Comparison of ENCODE assay signal across 1 cellular context in genomic region chr17:40191237-40192208, GRCh38.
TF ChIP-seq lines count a peak whose summit lies in the region.

No MANE protein-coding gene starts in this region.

TF ChIP-seq in HepG2, 621 proteins besides CTCF, POLR2A, EP300 and RAD21 (continued from another document and continues in another):
- TF ChIP-seq, protein P1, sequence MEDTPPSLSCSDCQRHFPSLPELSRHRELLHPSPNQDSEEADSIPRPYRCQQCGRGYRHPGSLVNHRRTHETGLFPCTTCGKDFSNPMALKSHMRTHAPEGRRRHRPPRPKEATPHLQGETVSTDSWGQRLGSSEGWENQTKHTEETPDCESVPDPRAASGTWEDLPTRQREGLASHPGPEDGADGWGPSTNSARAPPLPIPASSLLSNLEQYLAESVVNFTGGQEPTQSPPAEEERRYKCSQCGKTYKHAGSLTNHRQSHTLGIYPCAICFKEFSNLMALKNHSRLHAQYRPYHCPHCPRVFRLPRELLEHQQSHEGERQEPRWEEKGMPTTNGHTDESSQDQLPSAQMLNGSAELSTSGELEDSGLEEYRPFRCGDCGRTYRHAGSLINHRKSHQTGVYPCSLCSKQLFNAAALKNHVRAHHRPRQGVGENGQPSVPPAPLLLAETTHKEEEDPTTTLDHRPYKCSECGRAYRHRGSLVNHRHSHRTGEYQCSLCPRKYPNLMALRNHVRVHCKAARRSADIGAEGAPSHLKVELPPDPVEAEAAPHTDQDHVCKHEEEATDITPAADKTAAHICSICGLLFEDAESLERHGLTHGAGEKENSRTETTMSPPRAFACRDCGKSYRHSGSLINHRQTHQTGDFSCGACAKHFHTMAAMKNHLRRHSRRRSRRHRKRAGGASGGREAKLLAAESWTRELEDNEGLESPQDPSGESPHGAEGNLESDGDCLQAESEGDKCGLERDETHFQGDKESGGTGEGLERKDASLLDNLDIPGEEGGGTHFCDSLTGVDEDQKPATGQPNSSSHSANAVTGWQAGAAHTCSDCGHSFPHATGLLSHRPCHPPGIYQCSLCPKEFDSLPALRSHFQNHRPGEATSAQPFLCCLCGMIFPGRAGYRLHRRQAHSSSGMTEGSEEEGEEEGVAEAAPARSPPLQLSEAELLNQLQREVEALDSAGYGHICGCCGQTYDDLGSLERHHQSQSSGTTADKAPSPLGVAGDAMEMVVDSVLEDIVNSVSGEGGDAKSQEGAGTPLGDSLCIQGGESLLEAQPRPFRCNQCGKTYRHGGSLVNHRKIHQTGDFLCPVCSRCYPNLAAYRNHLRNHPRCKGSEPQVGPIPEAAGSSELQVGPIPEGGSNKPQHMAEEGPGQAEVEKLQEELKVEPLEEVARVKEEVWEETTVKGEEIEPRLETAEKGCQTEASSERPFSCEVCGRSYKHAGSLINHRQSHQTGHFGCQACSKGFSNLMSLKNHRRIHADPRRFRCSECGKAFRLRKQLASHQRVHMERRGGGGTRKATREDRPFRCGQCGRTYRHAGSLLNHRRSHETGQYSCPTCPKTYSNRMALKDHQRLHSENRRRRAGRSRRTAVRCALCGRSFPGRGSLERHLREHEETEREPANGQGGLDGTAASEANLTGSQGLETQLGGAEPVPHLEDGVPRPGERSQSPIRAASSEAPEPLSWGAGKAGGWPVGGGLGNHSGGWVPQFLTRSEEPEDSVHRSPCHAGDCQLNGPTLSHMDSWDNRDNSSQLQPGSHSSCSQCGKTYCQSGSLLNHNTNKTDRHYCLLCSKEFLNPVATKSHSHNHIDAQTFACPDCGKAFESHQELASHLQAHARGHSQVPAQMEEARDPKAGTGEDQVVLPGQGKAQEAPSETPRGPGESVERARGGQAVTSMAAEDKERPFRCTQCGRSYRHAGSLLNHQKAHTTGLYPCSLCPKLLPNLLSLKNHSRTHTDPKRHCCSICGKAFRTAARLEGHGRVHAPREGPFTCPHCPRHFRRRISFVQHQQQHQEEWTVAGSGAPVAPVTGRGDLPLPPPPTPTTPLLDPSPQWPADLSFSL (CRISPR knock-in tag; IDR thresholded peaks at IDR 0.05): no peak
- TF ChIP-seq ZGPAT (CRISPR knock-in tag; IDR thresholded peaks at IDR 0.05): peak; percentile 65; the same call in 1 of the 2 replicates
- peak; percentile 58 for TF ChIP-seq PHF8 (CRISPR knock-in tag; IDR thresholded peaks at IDR 0.05)
- TF ChIP-seq ZFP41 (CRISPR knock-in tag; IDR thresholded peaks at IDR 0.05; ENCODE audit: borderline replicate concordance): no peak
- TF ChIP-seq ZSCAN9 (CRISPR knock-in tag; IDR thresholded peaks at IDR 0.05; ENCODE audit: borderline replicate concordance): peak; percentile 74; the same call in 1 of the 2 replicates
- no peak for TF ChIP-seq MAF1 (CRISPR knock-in tag; IDR thresholded peaks at IDR 0.05; ENCODE audit: borderline replicate concordance)
- TF ChIP-seq NFE2L1 (CRISPR knock-in tag; IDR thresholded peaks at IDR 0.05; ENCODE audit: borderline replicate concordance): no peak
- TF ChIP-seq, protein P2, sequence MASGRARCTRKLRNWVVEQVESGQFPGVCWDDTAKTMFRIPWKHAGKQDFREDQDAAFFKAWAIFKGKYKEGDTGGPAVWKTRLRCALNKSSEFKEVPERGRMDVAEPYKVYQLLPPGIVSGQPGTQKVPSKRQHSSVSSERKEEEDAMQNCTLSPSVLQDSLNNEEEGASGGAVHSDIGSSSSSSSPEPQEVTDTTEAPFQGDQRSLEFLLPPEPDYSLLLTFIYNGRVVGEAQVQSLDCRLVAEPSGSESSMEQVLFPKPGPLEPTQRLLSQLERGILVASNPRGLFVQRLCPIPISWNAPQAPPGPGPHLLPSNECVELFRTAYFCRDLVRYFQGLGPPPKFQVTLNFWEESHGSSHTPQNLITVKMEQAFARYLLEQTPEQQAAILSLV (CRISPR knock-in tag; IDR thresholded peaks at IDR 0.05; ENCODE audit: borderline replicate concordance): peak; percentile 66; the same call in 1 of the 2 replicates
- no peak for TF ChIP-seq ZNF737 (CRISPR knock-in tag; IDR thresholded peaks at IDR 0.05; ENCODE audit: borderline replicate concordance)
- TF ChIP-seq FOXA1 (IDR thresholded peaks at IDR 0.05): no peak
- TF ChIP-seq FOXA1 (CRISPR knock-in tag; IDR thresholded peaks at IDR 0.05): no peak
- TF ChIP-seq ZBTB3 (CRISPR knock-in tag; IDR thresholded peaks at IDR 0.05; ENCODE audit: borderline replicate concordance, low read depth): no peak
- TF ChIP-seq SAFB2 (CRISPR knock-in tag; IDR thresholded peaks at IDR 0.05; ENCODE audit: borderline replicate concordance, low read depth): 0 out of 2 replicates have a peak, but pooled peaks have one; percentile 44
- peak; percentile 18; the same call in 1 of the 2 replicates for TF ChIP-seq RBAK (CRISPR knock-in tag; IDR thresholded peaks at IDR 0.05)
- TF ChIP-seq CCDC6 (CRISPR knock-in tag; IDR thresholded peaks at IDR 0.05): no peak
- TF ChIP-seq IKZF1 (IDR thresholded peaks at IDR 0.05): no peak
- TF ChIP-seq, protein P3, sequence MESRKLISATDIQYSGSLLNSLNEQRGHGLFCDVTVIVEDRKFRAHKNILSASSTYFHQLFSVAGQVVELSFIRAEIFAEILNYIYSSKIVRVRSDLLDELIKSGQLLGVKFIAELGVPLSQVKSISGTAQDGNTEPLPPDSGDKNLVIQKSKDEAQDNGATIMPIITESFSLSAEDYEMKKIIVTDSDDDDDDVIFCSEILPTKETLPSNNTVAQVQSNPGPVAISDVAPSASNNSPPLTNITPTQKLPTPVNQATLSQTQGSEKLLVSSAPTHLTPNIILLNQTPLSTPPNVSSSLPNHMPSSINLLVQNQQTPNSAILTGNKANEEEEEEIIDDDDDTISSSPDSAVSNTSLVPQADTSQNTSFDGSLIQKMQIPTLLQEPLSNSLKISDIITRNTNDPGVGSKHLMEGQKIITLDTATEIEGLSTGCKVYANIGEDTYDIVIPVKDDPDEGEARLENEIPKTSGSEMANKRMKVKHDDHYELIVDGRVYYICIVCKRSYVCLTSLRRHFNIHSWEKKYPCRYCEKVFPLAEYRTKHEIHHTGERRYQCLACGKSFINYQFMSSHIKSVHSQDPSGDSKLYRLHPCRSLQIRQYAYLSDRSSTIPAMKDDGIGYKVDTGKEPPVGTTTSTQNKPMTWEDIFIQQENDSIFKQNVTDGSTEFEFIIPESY (CRISPR knock-in tag; IDR thresholded peaks at IDR 0.05): peak; percentile 78
- no peak for TF ChIP-seq ZNF616 (CRISPR knock-in tag; IDR thresholded peaks at IDR 0.05; ENCODE audit: low read depth)
- TF ChIP-seq, protein P4, sequence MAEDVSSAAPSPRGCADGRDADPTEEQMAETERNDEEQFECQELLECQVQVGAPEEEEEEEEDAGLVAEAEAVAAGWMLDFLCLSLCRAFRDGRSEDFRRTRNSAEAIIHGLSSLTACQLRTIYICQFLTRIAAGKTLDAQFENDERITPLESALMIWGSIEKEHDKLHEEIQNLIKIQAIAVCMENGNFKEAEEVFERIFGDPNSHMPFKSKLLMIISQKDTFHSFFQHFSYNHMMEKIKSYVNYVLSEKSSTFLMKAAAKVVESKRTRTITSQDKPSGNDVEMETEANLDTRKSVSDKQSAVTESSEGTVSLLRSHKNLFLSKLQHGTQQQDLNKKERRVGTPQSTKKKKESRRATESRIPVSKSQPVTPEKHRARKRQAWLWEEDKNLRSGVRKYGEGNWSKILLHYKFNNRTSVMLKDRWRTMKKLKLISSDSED (CRISPR knock-in tag; IDR thresholded peaks at IDR 0.05): no peak
- TF ChIP-seq ZBTB4 (CRISPR knock-in tag; IDR thresholded peaks at IDR 0.05; ENCODE audit: borderline replicate concordance): no peak
- TF ChIP-seq, protein P5, sequence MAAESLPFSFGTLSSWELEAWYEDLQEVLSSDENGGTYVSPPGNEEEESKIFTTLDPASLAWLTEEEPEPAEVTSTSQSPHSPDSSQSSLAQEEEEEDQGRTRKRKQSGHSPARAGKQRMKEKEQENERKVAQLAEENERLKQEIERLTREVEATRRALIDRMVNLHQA (CRISPR knock-in tag; IDR thresholded peaks at IDR 0.05): no peak
- TF ChIP-seq, protein P6, sequence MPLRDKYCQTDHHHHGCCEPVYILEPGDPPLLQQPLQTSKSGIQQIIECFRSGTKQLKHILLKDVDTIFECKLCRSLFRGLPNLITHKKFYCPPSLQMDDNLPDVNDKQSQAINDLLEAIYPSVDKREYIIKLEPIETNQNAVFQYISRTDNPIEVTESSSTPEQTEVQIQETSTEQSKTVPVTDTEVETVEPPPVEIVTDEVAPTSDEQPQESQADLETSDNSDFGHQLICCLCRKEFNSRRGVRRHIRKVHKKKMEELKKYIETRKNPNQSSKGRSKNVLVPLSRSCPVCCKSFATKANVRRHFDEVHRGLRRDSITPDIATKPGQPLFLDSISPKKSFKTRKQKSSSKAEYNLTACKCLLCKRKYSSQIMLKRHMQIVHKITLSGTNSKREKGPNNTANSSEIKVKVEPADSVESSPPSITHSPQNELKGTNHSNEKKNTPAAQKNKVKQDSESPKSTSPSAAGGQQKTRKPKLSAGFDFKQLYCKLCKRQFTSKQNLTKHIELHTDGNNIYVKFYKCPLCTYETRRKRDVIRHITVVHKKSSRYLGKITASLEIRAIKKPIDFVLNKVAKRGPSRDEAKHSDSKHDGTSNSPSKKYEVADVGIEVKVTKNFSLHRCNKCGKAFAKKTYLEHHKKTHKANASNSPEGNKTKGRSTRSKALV (CRISPR knock-in tag; IDR thresholded peaks at IDR 0.05): peak; percentile 79; the same call in 1 of the 2 replicates
- TF ChIP-seq GRHL1 (CRISPR knock-in tag; conservative IDR thresholded peaks at IDR 0.05): no peak
- no peak; the same call in 1 of the 2 replicates for TF ChIP-seq ZNF451 (CRISPR knock-in tag; IDR thresholded peaks at IDR 0.05)
- TF ChIP-seq TFAP4 (IDR thresholded peaks at IDR 0.05; ENCODE audit: borderline replicate concordance, low read depth): peak; percentile 21; the same call in 1 of the 2 replicates
- TF ChIP-seq, protein P7, sequence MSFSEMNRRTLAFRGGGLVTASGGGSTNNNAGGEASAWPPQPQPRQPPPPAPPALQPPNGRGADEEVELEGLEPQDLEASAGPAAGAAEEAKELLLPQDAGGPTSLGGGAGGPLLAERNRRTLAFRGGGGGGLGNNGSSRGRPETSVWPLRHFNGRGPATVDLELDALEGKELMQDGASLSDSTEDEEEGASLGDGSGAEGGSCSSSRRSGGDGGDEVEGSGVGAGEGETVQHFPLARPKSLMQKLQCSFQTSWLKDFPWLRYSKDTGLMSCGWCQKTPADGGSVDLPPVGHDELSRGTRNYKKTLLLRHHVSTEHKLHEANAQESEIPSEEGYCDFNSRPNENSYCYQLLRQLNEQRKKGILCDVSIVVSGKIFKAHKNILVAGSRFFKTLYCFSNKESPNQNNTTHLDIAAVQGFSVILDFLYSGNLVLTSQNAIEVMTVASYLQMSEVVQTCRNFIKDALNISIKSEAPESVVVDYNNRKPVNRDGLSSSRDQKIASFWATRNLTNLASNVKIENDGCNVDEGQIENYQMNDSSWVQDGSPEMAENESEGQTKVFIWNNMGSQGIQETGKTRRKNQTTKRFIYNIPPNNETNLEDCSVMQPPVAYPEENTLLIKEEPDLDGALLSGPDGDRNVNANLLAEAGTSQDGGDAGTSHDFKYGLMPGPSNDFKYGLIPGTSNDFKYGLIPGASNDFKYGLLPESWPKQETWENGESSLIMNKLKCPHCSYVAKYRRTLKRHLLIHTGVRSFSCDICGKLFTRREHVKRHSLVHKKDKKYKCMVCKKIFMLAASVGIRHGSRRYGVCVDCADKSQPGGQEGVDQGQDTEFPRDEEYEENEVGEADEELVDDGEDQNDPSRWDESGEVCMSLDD (CRISPR knock-in tag; IDR thresholded peaks at IDR 0.05; ENCODE audit: borderline replicate concordance): no peak
- no peak for TF ChIP-seq SP4 (CRISPR knock-in tag; IDR thresholded peaks at IDR 0.05)
- no peak for TF ChIP-seq TCF12 (IDR thresholded peaks at IDR 0.05)
- no peak for TF ChIP-seq TCF12 (CRISPR knock-in tag; IDR thresholded peaks at IDR 0.05)
- 0 out of 2 replicates have a peak, but pooled peaks have one; percentile 22 for TF ChIP-seq ZMYM3 (CRISPR knock-in tag; IDR thresholded peaks at IDR 0.05)
- TF ChIP-seq TBX3 (IDR thresholded peaks at IDR 0.05; ENCODE audit: borderline replicate concordance): no peak
